Comparison of ENCODE assay signal across 14 cellular contexts in genomic region chr18:36314754-36315153, GRCh38. TPM values are rescaled to one million over a fixed set of nuclear protein-coding genes. Genes with fewer than 3 reads are reported as not detected.
DNase-seq lines count a peak whose midpoint lies in the region; ATAC-seq lines count a peak whose summit lies in the region.
"Had no signal": no experiment of that assay in that cellular context is flagged by ENCODE, and none has a peak within 500 bp of the region (broad histone marks: within the 10 kb centered on the region; RNA-seq: fewer than 3 reads in every experiment).

No MANE protein-coding gene starts in this region.

- H3K4me3 Mint-ChIP-seq in activated CD4-positive, alpha-beta T cell treated with anti-CD3 and anti-CD28 coated beads, Interleukin-2, amount 10 ng/mL, durations not matched to agents 24 days and 14 days, result no peak overlapping the region

- H3K27me3 Mint-ChIP-seq in activated CD4-positive, alpha-beta T cell treated with anti-CD3 and anti-CD28 coated beads, Interleukin-2, amount 10 ng/mL, durations not matched to agents 24 days and 14 days, result peaks cover 3% of the 10 kb centered on the region

- intact Hi-C loops in activated CD4-positive, alpha-beta T cell treated with anti-CD3 and anti-CD28 coated beads, Interleukin-2, amount 10 ng/mL, durations not matched to agents 24 days and 14 days (cut with micrococcal nuclease), result no loop called here

- H3K27ac Mint-ChIP-seq in activated CD4-positive, alpha-beta T cell treated with anti-CD3 and anti-CD28 coated beads, Interleukin-2, amount 10 ng/mL, durations not matched to agents 24 days and 14 days, result no peak overlapping the region

- peaks cover 7% of the 10 kb centered on the region for H3K9me3 Mint-ChIP-seq in activated CD4-positive, alpha-beta T cell treated with anti-CD3 and anti-CD28 coated beads, Interleukin-2, amount 10 ng/mL, durations not matched to agents 24 days and 14 days

- peak overlapping the region; percentile 28; the same call in 1 of the 2 replicates for H2AFZ ChIP-seq in GM23248

- peaks cover 55% of the 10 kb centered on the region for H3K79me2 ChIP-seq in GM23248 (ENCODE audit: insufficient read depth)

- H3K27ac ChIP-seq in GM23248 (peak overlapping the region; percentile 93), SJSA1 (peak overlapping the region; percentile 47)

- WGBS in GM23248 (ENCODE audit: low coverage in 1 of 2, low lambda C conversion rate in 2 of 2, missing lambda C conversion rate in 2 of 2), 2 experiments, result 7 to 8% methylated on average over 4 of the region's 4 CpGs

- H3K9me3 ChIP-seq in GM23248 (ENCODE audit: low read depth), result no peaks in the 10 kb centered on the region
- H3K9me3 ChIP-seq in SJSA1 (replicated peaks), result no peaks in the 10 kb centered on the region; the same call in 1 of the 2 replicates
- H3K9me3 ChIP-seq: gastrocnemius medialis had no signal

- no peaks in the 10 kb centered on the region for H3K4me1 Mint-ChIP-seq in activated CD4-positive, alpha-beta T cell treated with anti-CD3 and anti-CD28 coated beads, Interleukin-2, amount 10 ng/mL, durations not matched to agents 24 days and 14 days

- H3K9me2 ChIP-seq in GM23248 (ENCODE audit: insufficient read depth), result no peaks in the 10 kb centered on the region

- peaks cover 39% of the 10 kb centered on the region for H3F3A ChIP-seq in GM23248 (ENCODE audit: insufficient read depth)

- H3K4me3 ChIP-seq in GM23248, result 0 out of 2 replicates have a peak overlapping the region, but pooled peaks have one; percentile 13
- H3K4me3 ChIP-seq in SJSA1, result no peak overlapping the region
- no peak overlapping the region for H3K4me3 ChIP-seq in skeletal muscle cell (ENCODE audit: low read depth, low read length)
- H3K4me3 ChIP-seq: gastrocnemius medialis, HAP-1 had no signal

- ATAC-seq in esophagus mucosa (peak; percentile 60), GM21381 (IDR thresholded peaks at IDR 0.05; ENCODE audit: unreplicated experiment) (no peak)

- H3K36me3 ChIP-seq in GM23248 (ENCODE audit: low read depth) (no peaks in the 10 kb centered on the region), SJSA1 (no peaks in the 10 kb centered on the region)
- H3K36me3 ChIP-seq: gastrocnemius medialis, HAP-1 had no signal

- H3K36me3 Mint-ChIP-seq in activated CD4-positive, alpha-beta T cell treated with anti-CD3 and anti-CD28 coated beads, Interleukin-2, amount 10 ng/mL, durations not matched to agents 24 days and 14 days (ENCODE audit: low read depth), result no peaks in the 10 kb centered on the region

- H3K9ac ChIP-seq in GM23248, result peak overlapping the region; percentile 68

- DNase-seq in GM23248 (peak; percentile 89), SJSA1 (ENCODE audit: low read depth in 1 of 2, low spot score in 2 of 2) (peak in 1 of 2 experiments; percentile 35), skeletal muscle cell (ENCODE audit: low read depth) (peak; percentile 94), KBM-7 (no peak)
- no peak for DNase-seq in stimulated activated CD4-positive, alpha-beta T cell treated with anti-CD3 and anti-CD28 coated beads, Interleukin-4, amount 100 ng/mL, for 1 hour
- DNase-seq in activated CD4-positive, alpha-beta T cell treated with anti-CD3 and anti-CD28 coated beads, Interleukin-2, amount 10 ng/mL, durations not matched to agents 24 days and 14 days, result no peak
- DNase-seq: central memory CD4-positive, alpha-beta T cell; NCI-H2171; posterior cingulate gyrus; Right ventricle myocardium superior had no signal

- peak overlapping the region; percentile 61 for H3K4me2 ChIP-seq in GM23248 (ENCODE audit: unreplicated experiment)

- in situ Hi-C loops in GM23248 (cut with MboI) (no loop called here), KBM-7 (cut with MboI; ENCODE audit: low pct_unique_long_range_greater_than_20kb, low sequenced_read_pairs) (no loop called here)

- no peaks in the 10 kb centered on the region for H4K20me1 ChIP-seq in GM23248 (ENCODE audit: insufficient read depth)

- no peaks in the 10 kb centered on the region for H3K27me3 ChIP-seq in GM23248 (replicated peaks; ENCODE audit: insufficient read depth)
- H3K27me3 ChIP-seq in SJSA1 (replicated peaks), result no peaks in the 10 kb centered on the region
- H3K27me3 ChIP-seq: gastrocnemius medialis had no signal

- H3K4me1 ChIP-seq in GM23248 (ENCODE audit: insufficient read depth) (peaks cover 50% of the 10 kb centered on the region), SJSA1 (replicated peaks) (peaks cover 36% of the 10 kb centered on the region)
- H3K4me1 ChIP-seq: HAP-1 had no signal

RNA-seq across cellular contexts. Expression of gene FHOD3, which starts 17.2 kb away (rescaled TPM):
- 10.1 and 13.5 TPM in 2 replicates for total RNA-seq in GM23248 (2014; rRNA removed; shearing (Covaris generic))
- polyA plus RNA-seq in GM23248 (2016; fragmentation: Nextera tagmentation; extraction: Ambion mirVana), result 1.4 and 1.6 TPM in 2 replicates
- 0.53 TPM in 1 of 2 replicates, not detected in the other for total RNA-seq in SJSA1 (2014; rRNA removed; shearing (Covaris generic))
- 3.0 TPM for total RNA-seq in esophagus mucosa
- total RNA-seq in activated CD4-positive, alpha-beta T cell treated with anti-CD3 and anti-CD28 coated beads, Interleukin-2, amount 10 ng/mL, durations not matched to agents 24 days and 14 days, result not detected in 2 replicates

Comparison
In these comparisons a context has a peak if more than half of its experiments do, and no peak if none do; other contexts are left out.
1. DNase-seq: peak in GM23248 (single experiment) and skeletal muscle cell (single experiment); none in stimulated activated CD4-positive, alpha-beta T cell treated with anti-CD3 and anti-CD28 coated beads, Interleukin-4, amount 100 ng/mL, for 1 hour (single experiment), activated CD4-positive, alpha-beta T cell treated with anti-CD3 and anti-CD28 coated beads, Interleukin-2, amount 10 ng/mL, durations not matched to agents 24 days and 14 days (single experiment) and KBM-7 (single experiment).